Comparison of ENCODE assay signal across 1 cellular context in genomic region chr20:38420232-38421085, GRCh38.
TF ChIP-seq lines count a peak whose summit lies in the region.

No MANE protein-coding gene starts in this region.

TF ChIP-seq in HepG2, 621 proteins besides CTCF, POLR2A, EP300 and RAD21:
- TF ChIP-seq ZNF431 (CRISPR knock-in tag; IDR thresholded peaks at IDR 0.05; ENCODE audit: borderline replicate concordance, low read depth) (no peak), ZBTB8A (CRISPR knock-in tag; IDR thresholded peaks at IDR 0.05; ENCODE audit: borderline replicate concordance, low read depth) (no peak), MAF1 (CRISPR knock-in tag; IDR thresholded peaks at IDR 0.05; ENCODE audit: borderline replicate concordance) (no peak), POLR2AphosphoS2 (IDR thresholded peaks at IDR 0.05; ENCODE audit: low read depth, low read length) (no peak), THAP8 (CRISPR knock-in tag; IDR thresholded peaks at IDR 0.05; ENCODE audit: borderline replicate concordance) (no peak), RBM22 (optimal IDR thresholded peaks at IDR 0.05; ENCODE audit: low read length) (peak; percentile 64), ZNF234 (CRISPR knock-in tag; conservative IDR thresholded peaks at IDR 0.05) (no peak), KLF11 (CRISPR knock-in tag; IDR thresholded peaks at IDR 0.05) (no peak), KAT8 (CRISPR knock-in tag; IDR thresholded peaks at IDR 0.05) (no peak), ZNF780A (CRISPR knock-in tag; IDR thresholded peaks at IDR 0.05) (0 out of 2 replicates have a peak, but pooled peaks have one; percentile 62)
